18 cellular contexts compared by ENCODE assay signal in genomic region chr20:63316502-63316921, GRCh38. TPM values are rescaled to one million over a fixed set of nuclear protein-coding genes. Genes with fewer than 3 reads are reported as not detected.
"Had no signal": no experiment of that assay in that cellular context is flagged by ENCODE, and none has a peak within 500 bp of the region (broad histone marks: within the 10 kb centered on the region; RNA-seq: fewer than 3 reads in every experiment).

No MANE protein-coding gene starts in this region.

- H3K4me3 ChIP-seq: coronary artery, lung, neural progenitor cell, smooth muscle cell, upper lobe of right lung had no signal

- H3K4me1 ChIP-seq: neural progenitor cell had no signal

- H3K9me3 Mint-ChIP-seq: activated naive CD4-positive, alpha-beta T cell treated with anti-CD3 and anti-CD28 coated beads, Interleukin-2, amount 10 ng/mL, durations not matched to agents 7 days and 5 days; neural progenitor cell; stimulated activated naive CD8-positive, alpha-beta T cell treated with anti-CD3 and anti-CD28 coated beads, Interleukin-15, amount 100 ng/mL, for 72 hours had no signal

- H3K27ac ChIP-seq: coronary artery, neural progenitor cell, parathyroid adenoma, upper lobe of right lung had no signal

- H3K9ac ChIP-seq: neural progenitor cell, parathyroid adenoma had no signal

- H3K9me3 ChIP-seq: upper lobe of right lung had no signal

- H3K4me3 Mint-ChIP-seq: activated naive CD4-positive, alpha-beta T cell treated with anti-CD3 and anti-CD28 coated beads, Interleukin-2, amount 10 ng/mL, durations not matched to agents 7 days and 5 days; stimulated activated naive CD8-positive, alpha-beta T cell treated with anti-CD3 and anti-CD28 coated beads, Interleukin-15, amount 100 ng/mL, for 72 hours had no signal

- H3K27ac Mint-ChIP-seq: activated naive CD4-positive, alpha-beta T cell treated with anti-CD3 and anti-CD28 coated beads, Interleukin-2, amount 10 ng/mL, durations not matched to agents 7 days and 5 days; neural progenitor cell; stimulated activated naive CD8-positive, alpha-beta T cell treated with anti-CD3 and anti-CD28 coated beads, Interleukin-15, amount 100 ng/mL, for 72 hours had no signal

- H3K4me1 Mint-ChIP-seq: activated naive CD4-positive, alpha-beta T cell treated with anti-CD3 and anti-CD28 coated beads, Interleukin-2, amount 10 ng/mL, durations not matched to agents 7 days and 5 days; stimulated activated naive CD8-positive, alpha-beta T cell treated with anti-CD3 and anti-CD28 coated beads, Interleukin-15, amount 100 ng/mL, for 72 hours had no signal

- H3K4me2 ChIP-seq: neural progenitor cell, smooth muscle cell had no signal

- H3K27me3 ChIP-seq: neural progenitor cell had no signal

- H2AFZ ChIP-seq: neural progenitor cell, parathyroid adenoma had no signal

- H3K36me3 ChIP-seq: neural progenitor cell, upper lobe of right lung had no signal

- H3K36me3 Mint-ChIP-seq: activated naive CD4-positive, alpha-beta T cell treated with anti-CD3 and anti-CD28 coated beads, Interleukin-2, amount 10 ng/mL, durations not matched to agents 7 days and 5 days; neural progenitor cell had no signal

- ATAC-seq: esophagus mucosa; stimulated activated naive CD8-positive, alpha-beta T cell treated with anti-CD3 and anti-CD28 coated beads, Interleukin-15, amount 100 ng/mL, for 72 hours; upper lobe of right lung had no signal

- DNase-seq: activated CD4-positive, alpha-beta T cell treated with anti-CD3 and anti-CD28 coated beads, Interleukin-2, amount 50 U/mL, for 4 hours; activated CD4-positive, CD25-positive, alpha-beta regulatory T cell; activated T-cell treated with anti-CD3 and anti-CD28 coated beads for 4 hours; central memory CD4-positive, alpha-beta T cell; hippocampal formation; kidney glomerular epithelial cell; midbrain; retina; stimulated activated naive CD8-positive, alpha-beta T cell treated with anti-CD3 and anti-CD28 coated beads, Interleukin-15, amount 100 ng/mL, for 72 hours had no signal

RNA-seq across cellular contexts. Expression of gene COL20A1, which starts 23.5 kb away (rescaled TPM):
- total RNA-seq: esophagus mucosa, upper lobe of right lung had no signal

RNA-seq across cellular contexts. Expression of gene CHRNA4, which starts 44.6 kb away (rescaled TPM):
- total RNA-seq: esophagus mucosa, myocyte, smooth muscle cell had no signal
